Comparison of ENCODE assay signal across 17 cellular contexts in the genomic region with DNA sequence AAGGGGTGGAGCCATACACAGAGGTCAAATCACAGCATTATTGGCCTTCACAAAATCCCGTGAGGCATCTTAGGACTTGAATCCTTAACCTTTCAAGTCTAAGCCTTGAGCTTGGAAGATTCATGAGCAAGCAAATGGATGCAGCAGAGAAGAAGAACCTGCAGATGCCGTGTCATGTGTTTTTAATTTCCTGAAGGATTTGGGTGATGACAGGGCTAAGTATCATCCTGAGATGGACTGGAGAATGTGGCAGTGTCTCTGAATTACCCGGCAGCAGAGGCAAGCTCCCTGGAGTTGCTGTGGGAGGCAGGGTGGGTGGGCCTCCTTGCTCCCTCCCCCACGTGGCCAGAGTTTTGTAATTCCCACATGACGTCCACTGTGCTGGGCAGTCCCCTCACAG. TPM values are rescaled to one million over a fixed set of nuclear protein-coding genes. Genes with fewer than 3 reads are reported as not detected.
DNase-seq lines count a peak whose midpoint lies in the region; ATAC-seq, FAIRE-seq and TF ChIP-seq lines count a peak whose summit lies in the region.
"Had no signal": no experiment of that assay in that cellular context is flagged by ENCODE, and none has a peak within 500 bp of the region (broad histone marks: within the 10 kb centered on the region; RNA-seq: fewer than 3 reads in every experiment).

No MANE protein-coding gene starts in this region.

- H3K4me3 ChIP-seq in AG10803 (ENCODE audit: low read length) (no peak overlapping the region), H1 (ENCODE audit: extremely low read depth in 1 of 4, insufficient read depth in 2 of 4, low read depth in 3 of 4, low read length in 4 of 4) (no peak overlapping the region), neural progenitor cell (no peak overlapping the region)
- H3K4me3 ChIP-seq: BLaER1 treated with 17β-estradiol and CSF1 and Interleukin-3, amounts not matched to agents 10 nM and 100 nM had no signal

- H3K23me2 ChIP-seq in H9 (ENCODE audit: insufficient read length, low read depth, low read length, poor library complexity, severe bottlenecking) (no peaks in the 10 kb centered on the region), H1 (ENCODE audit: low read depth, low read length) (no peaks in the 10 kb centered on the region)

- no peak overlapping the region for H3K9ac ChIP-seq in H9 (ENCODE audit: extremely low read depth, insufficient read length, low read length)
- H3K9ac ChIP-seq in H1 (replicated peaks in 1 of 4; ENCODE audit: extremely low read depth in 1 of 4, low read depth in 3 of 4, low read length in 3 of 4) = no peak overlapping the region
- H3K9ac ChIP-seq in neural progenitor cell = no peak overlapping the region
- H3K9ac ChIP-seq: BLaER1 treated with 17β-estradiol and CSF1 and Interleukin-3, amounts not matched to agents 10 nM and 100 nM; KMS-11 had no signal

- H3K4me1 ChIP-seq in H9 (ENCODE audit: insufficient read depth, low read length) (no peaks in the 10 kb centered on the region), H1 (replicated peaks in 1 of 4; ENCODE audit: control insufficient read depth in 3 of 4, insufficient read depth in 4 of 4, low read length in 3 of 4) (peaks cover 0 to 7% (median 4%) of the 10 kb centered on the region in 4 experiments; a peak in 2 of 7 replicates), neural progenitor cell (peaks cover 42% of the 10 kb centered on the region)
- H3K4me1 ChIP-seq: BLaER1 treated with 17β-estradiol and CSF1 and Interleukin-3, amounts not matched to agents 10 nM and 100 nM had no signal

- H3K79me2 ChIP-seq in H9 (ENCODE audit: insufficient read depth, low read length) (no peaks in the 10 kb centered on the region), H1 (ENCODE audit: control insufficient read depth in 1 of 2, insufficient read depth in 2 of 2, low read length in 2 of 2) (no peaks in the 10 kb centered on the region), neural progenitor cell (ENCODE audit: low read depth) (no peaks in the 10 kb centered on the region)

- H3K18ac ChIP-seq in H9 (ENCODE audit: insufficient read length, low read depth, low read length) = no peak overlapping the region
- no peak overlapping the region for H3K18ac ChIP-seq in H1 (ENCODE audit: extremely low read depth, low read length)

- H4K91ac ChIP-seq in H9 (ENCODE audit: insufficient read length, low read depth, low read length) = no peak overlapping the region
- no peak overlapping the region for H4K91ac ChIP-seq in H1 (replicated peaks; ENCODE audit: insufficient read length, low read length)

- H3K4me3 Mint-ChIP-seq in H9 = no peak overlapping the region
- no peak overlapping the region for H3K4me3 Mint-ChIP-seq in neural progenitor cell
- H3K4me3 Mint-ChIP-seq: B cell; CD8-positive, alpha-beta T cell; HFFc6 had no signal

- TF ChIP-seq EP300 in H1 (IDR thresholded peaks at IDR 0.05; ENCODE audit: borderline replicate concordance in 1 of 2, low read depth in 2 of 2, low read length in 2 of 2) = no peak

- no peak overlapping the region for H3K56ac ChIP-seq in H9 (ENCODE audit: insufficient read length, low read depth, low read length)
- H3K56ac ChIP-seq in H1 (replicated peaks; ENCODE audit: insufficient read length, low read depth, low read length) = no peak overlapping the region

- no peak overlapping the region for H2BK5ac ChIP-seq in H9 (ENCODE audit: insufficient read length, low read length)
- H2BK5ac ChIP-seq in H1 (ENCODE audit: low read depth, low read length) = no peak overlapping the region

- no peaks in the 10 kb centered on the region for H3K9me3 ChIP-seq in H9 (ENCODE audit: control insufficient read depth, low read depth, low read length)
- H3K9me3 ChIP-seq in H1 (ENCODE audit: insufficient read depth in 2 of 2, low read depth in 1 of 2, low read length in 1 of 2) = no peaks in the 10 kb centered on the region
- H3K9me3 ChIP-seq in neural progenitor cell (ENCODE audit: low read depth) = peaks cover 6% of the 10 kb centered on the region

- H2AK5ac ChIP-seq in H9 (ENCODE audit: insufficient read length, low read length) (no peak overlapping the region), H1 (ENCODE audit: low read depth, low read length) (no peak overlapping the region)

- H3K36me3 Mint-ChIP-seq in H9 (ENCODE audit: insufficient read depth in 1 of 3, low read depth in 3 of 3) (no peaks in the 10 kb centered on the region), neural progenitor cell (no peaks in the 10 kb centered on the region)
- H3K36me3 Mint-ChIP-seq: CD8-positive, alpha-beta T cell had no signal

- no peak for TF ChIP-seq CTCF in AG10803 (conservative IDR thresholded peaks at IDR 0.05; ENCODE audit: low read length)
- no peak for TF ChIP-seq CTCF in H9 (conservative IDR thresholded peaks at IDR 0.05)
- TF ChIP-seq CTCF in H1 (IDR thresholded peaks at IDR 0.05; ENCODE audit: control extremely low read depth in 1 of 3, insufficient read depth in 1 of 3, low read depth in 1 of 3, low read length in 3 of 3) = no peak
- TF ChIP-seq CTCF in neural progenitor cell (IDR thresholded peaks at IDR 0.05) = no peak

- H4K8ac ChIP-seq in H9 (replicated peaks; ENCODE audit: insufficient read length, low read depth, low read length) (no peak overlapping the region), H1 (ENCODE audit: extremely low read depth, insufficient read depth, low read length) (no peak overlapping the region)

- H2BK15ac ChIP-seq in H9 (ENCODE audit: low read depth, low read length) (no peak overlapping the region), H1 (ENCODE audit: low read length) (no peak overlapping the region)

- no peak overlapping the region for H2AFZ ChIP-seq in H9 (ENCODE audit: low read length)
- 0 out of 2 replicates have a peak overlapping the region, but pooled peaks have one; percentile 27 for H2AFZ ChIP-seq in H1 (ENCODE audit: low read length)
- no peak overlapping the region for H2AFZ ChIP-seq in neural progenitor cell (replicated peaks)

- H2BK12ac ChIP-seq in H9 (ENCODE audit: insufficient read length, low read depth, low read length) (no peak overlapping the region), H1 (ENCODE audit: low read depth, low read length) (no peak overlapping the region)

- H3K4ac ChIP-seq in H9 (ENCODE audit: low read depth, low read length) (no peak overlapping the region), H1 (replicated peaks; ENCODE audit: insufficient read length, low read depth, low read length) (no peak overlapping the region)

- H4K5ac ChIP-seq in H9 (ENCODE audit: insufficient read length, low read depth, low read length) (no peak overlapping the region), H1 (ENCODE audit: insufficient read length, low read depth, low read length) (no peak overlapping the region)

- no peak for TF ChIP-seq POLR2A in H1 (IDR thresholded peaks at IDR 0.05; ENCODE audit: control extremely low read depth in 1 of 2, low read depth in 2 of 2, low read length in 2 of 2)

- H3K27me3 ChIP-seq in H9 (ENCODE audit: insufficient read depth, low read length) (peaks cover 2% of the 10 kb centered on the region; the same call in 1 of the 2 replicates), H1 (replicated peaks in 1 of 4; ENCODE audit: control insufficient read depth in 3 of 4, extremely low read depth in 1 of 4, insufficient read depth in 3 of 4, low read length in 3 of 4) (peaks cover 1 to 8% (median 7%) of the 10 kb centered on the region in 4 experiments; a peak in 4 of 7 replicates), neural progenitor cell (peaks cover 9% of the 10 kb centered on the region)
- H3K27me3 ChIP-seq: BLaER1 treated with 17β-estradiol and CSF1 and Interleukin-3, amounts not matched to agents 10 nM and 100 nM had no signal

- H3K79me1 ChIP-seq in H9 (ENCODE audit: insufficient read depth, low read depth, low read length, poor library complexity, severe bottlenecking) (no peaks in the 10 kb centered on the region), H1 (ENCODE audit: low read depth, low read length) (no peaks in the 10 kb centered on the region)

- H3K4me2 ChIP-seq in H9 (ENCODE audit: insufficient read depth, insufficient read length, low read length) (peak overlapping the region; percentile 28), H1 (ENCODE audit: insufficient read depth in 1 of 2, low read depth in 2 of 2, low read length in 2 of 2) (no peak overlapping the region), neural progenitor cell (no peak overlapping the region)
- H3K4me2 ChIP-seq: BLaER1 treated with 17β-estradiol and CSF1 and Interleukin-3, amounts not matched to agents 10 nM and 100 nM; KMS-11 had no signal

- H3K27me3 Mint-ChIP-seq in H9 (ENCODE audit: low read depth) = peaks cover 75% of the 10 kb centered on the region
- peaks cover 9% of the 10 kb centered on the region for H3K27me3 Mint-ChIP-seq in neural progenitor cell (ENCODE audit: insufficient read depth, low read depth)

- peaks cover 31% of the 10 kb centered on the region for H3F3A ChIP-seq in neural progenitor cell (ENCODE audit: low read depth)

- no peak overlapping the region for H3K27ac Mint-ChIP-seq in H9
- H3K27ac Mint-ChIP-seq in neural progenitor cell = no peak overlapping the region
- H3K27ac Mint-ChIP-seq: B cell; CD8-positive, alpha-beta T cell; HFFc6 had no signal

- H4K20me1 ChIP-seq in H9 (ENCODE audit: control insufficient read depth, insufficient read depth, insufficient read length) = no peaks in the 10 kb centered on the region
- H4K20me1 ChIP-seq in H1 (replicated peaks in 1 of 2; ENCODE audit: control insufficient read depth in 1 of 2, insufficient read depth in 2 of 2, low read length in 2 of 2) = no peaks in the 10 kb centered on the region
- no peaks in the 10 kb centered on the region for H4K20me1 ChIP-seq in neural progenitor cell (ENCODE audit: low read depth)
- H4K20me1 ChIP-seq: BLaER1 treated with 17β-estradiol and CSF1 and Interleukin-3, amounts not matched to agents 10 nM and 100 nM had no signal

- H3K14ac ChIP-seq in H9 (ENCODE audit: insufficient read depth, low read length) = no peak overlapping the region
- H3K14ac ChIP-seq in H1 (ENCODE audit: insufficient read length) = no peak overlapping the region

- POLR2A ChIA-PET in H1 (lab: Charles Lee; ENCODE audit: partially characterized antibody) = no interaction called here

- peak; percentile 15 for DNase-seq in AG10803 (ENCODE audit: low read depth)
- DNase-seq in H9 = no peak
- no peak for DNase-seq in H1 (ENCODE audit: low read depth in 1 of 2, low spot score in 2 of 2)
- peak; percentile 10 for DNase-seq in neural progenitor cell (ENCODE audit: low spot score)
- DNase-seq in COR-L47 (lab: John Stamatoyannopoulos, UW) = no peak
- DNase-seq in T-helper 1 cell = no peak
- DNase-seq: 8988T; CD8-positive, alpha-beta T cell; GDM1; HFFc6 had no signal

- no peak overlapping the region for H3T11ph ChIP-seq in H9 (ENCODE audit: low read length)

- no peak for ATAC-seq in HG03025 (IDR thresholded peaks at IDR 0.05; ENCODE audit: low FRiP score, unreplicated experiment)
- ATAC-seq: CD8-positive, alpha-beta T cell; HCT116 had no signal

- H3K4me1 Mint-ChIP-seq in H9 (peaks cover 12 to 28% of the 10 kb centered on the region in 2 experiments), neural progenitor cell (peaks cover 17% of the 10 kb centered on the region)
- H3K4me1 Mint-ChIP-seq: B cell had no signal

- H2BK20ac ChIP-seq in H9 (ENCODE audit: low read depth, low read length, poor library complexity, severe bottlenecking) (no peak overlapping the region), H1 (ENCODE audit: low read length) (no peak overlapping the region)

- no peak overlapping the region for H2BK120ac ChIP-seq in H9 (ENCODE audit: low read depth, low read length, poor library complexity, severe bottlenecking)
- no peak overlapping the region for H2BK120ac ChIP-seq in H1 (replicated peaks; ENCODE audit: low read depth, low read length)

- no peaks in the 10 kb centered on the region for H3K36me3 ChIP-seq in H1 (ENCODE audit: control insufficient read depth in 2 of 4, insufficient read depth in 4 of 4, low read length in 3 of 4)
- H3K36me3 ChIP-seq in neural progenitor cell = peaks cover 4% of the 10 kb centered on the region
- H3K36me3 ChIP-seq: BLaER1 treated with 17β-estradiol and CSF1 and Interleukin-3, amounts not matched to agents 10 nM and 100 nM had no signal

- no peak for TF ChIP-seq RAD21 in H1 (IDR thresholded peaks at IDR 0.05 in 1 of 2, conservative IDR thresholded peaks at IDR 0.05 in 1 of 2; ENCODE audit: low read depth in 2 of 2, low read length in 2 of 2)

- H3K23ac ChIP-seq in H9 (ENCODE audit: insufficient read length, low read depth, low read length) (no peak overlapping the region), H1 (ENCODE audit: insufficient read length) (no peak overlapping the region)

- no CpG with 5 or more reads among the region's 5 CpGs for WGBS in H9 (ENCODE audit: extremely low coverage, insufficient read length, low lambda C conversion rate)
- WGBS in H1 (ENCODE audit: extremely low coverage in 1 of 2, insufficient coverage in 1 of 2, insufficient read length in 1 of 2, insufficient replicate concordance in 2 of 2, low coverage in 1 of 2, low lambda C conversion rate in 2 of 2, missing lambda C conversion rate in 1 of 2), 2 experiments = 77% methylated on average over 5 of the region's 5 CpGs; no CpG with 5 or more reads in 1 of the 2 experiments

- CTCF ChIA-PET in H1 (lab: Charles Lee; ENCODE audit: partially characterized antibody) = interaction anchor here (0.7 to 2.0 kb wide), 4 partner anchors 10 to 342 kb away, joined by 3 to 5 read pairs (median 4); no protein-coding TSS in a partner anchor

- H3K9me3 Mint-ChIP-seq in H9 (peaks cover 5 to 6% of the 10 kb centered on the region in 2 experiments; a peak in 4 of 5 replicates), neural progenitor cell (peaks cover 9% of the 10 kb centered on the region)
- H3K9me3 Mint-ChIP-seq: HFFc6 had no signal

- FAIRE-seq in H1 (lab: Jason Lieb, UNC) = no peak
- FAIRE-seq: D721Med, GM19239 had no signal

- H3K27ac ChIP-seq in H9 (ENCODE audit: insufficient read length, low read depth, low read length) (no peak overlapping the region), H1 (ENCODE audit: low read depth, low read length) (no peak overlapping the region), neural progenitor cell (no peak overlapping the region)
- H3K27ac ChIP-seq: BLaER1 treated with 17β-estradiol and CSF1 and Interleukin-3, amounts not matched to agents 10 nM and 100 nM; KMS-11 had no signal

RNA-seq across cellular contexts. Expression of a gene that starts 50.8 kb away (rescaled TPM):
- 16.8 and 18.4 TPM in 2 replicates for total RNA-seq in H9 (2021)
- total RNA-seq in H1 (2021; fragmentation: NEBNext Ultra II Directional; extraction: Animal tissue kit (Norgen Biotek cat#: 25700)) = 14.7 and 15.0 TPM in 2 replicates
- polyA plus RNA-seq in H1 (2011; rRNA removed) = 3.3 and 4.6 TPM in 2 replicates
- 6.0 TPM for polyA plus RNA-seq in H1 (2011; cell fraction: cytosol; rRNA removed)
- polyA plus RNA-seq in H1 (2011; cell fraction: nucleus; rRNA removed) = 4.3 TPM
- 10.9 to 11.3 TPM (median 11.0 TPM) in 4 replicates for polyA plus RNA-seq in H1 (2012, experiment 1 of 2)
- polyA plus RNA-seq in H1 (2012, experiment 2 of 2) = 2.1 TPM
- 5.6 TPM for polyA plus RNA-seq in H1 (2013, experiment 1 of 2)
- 5.4 TPM for polyA plus RNA-seq in H1 (2013, experiment 2 of 2)
- polyA minus RNA-seq in H1 (2011; rRNA and poly(A)+ RNA removed) = 9.9 and 13.4 TPM in 2 replicates
- 8.1 TPM for polyA minus RNA-seq in H1 (2011; cell fraction: cytosol; rRNA and poly(A)+ RNA removed)
- 8.7 TPM for polyA minus RNA-seq in H1 (2011; cell fraction: nucleus; rRNA and poly(A)+ RNA removed)
- total RNA-seq in neural progenitor cell (ENCODE audit: low replicate concordance) = 7.1 and 13.5 TPM in 2 replicates

RNA-seq across cellular contexts. Expression of a gene that starts 53.6 kb away (rescaled TPM):
- total RNA-seq in H9 (2021) (169 and 177 TPM in 2 replicates), neural progenitor cell (ENCODE audit: low replicate concordance) (229 and 266 TPM in 2 replicates)
- 154 and 159 TPM in 2 replicates for total RNA-seq in H1 (2021; fragmentation: NEBNext Ultra II Directional; extraction: Animal tissue kit (Norgen Biotek cat#: 25700))
- polyA plus RNA-seq in H1 (2011; rRNA removed) = 579 and 614 TPM in 2 replicates
- 391 TPM for polyA plus RNA-seq in H1 (2011; cell fraction: cytosol; rRNA removed)
- polyA plus RNA-seq in H1 (2011; cell fraction: nucleus; rRNA removed) = 278 TPM
- polyA plus RNA-seq in H1 (2012, experiment 1 of 2) = 185 to 246 TPM (median 218 TPM) in 4 replicates
- polyA plus RNA-seq in H1 (2012, experiment 2 of 2) = 258 TPM
- polyA plus RNA-seq in H1 (2013, experiment 1 of 2) = 109 TPM
- 113 TPM for polyA plus RNA-seq in H1 (2013, experiment 2 of 2)
- 72.4 and 83.6 TPM in 2 replicates for polyA minus RNA-seq in H1 (2011; rRNA and poly(A)+ RNA removed)
- 73.8 TPM for polyA minus RNA-seq in H1 (2011; cell fraction: cytosol; rRNA and poly(A)+ RNA removed)
- 70.7 TPM for polyA minus RNA-seq in H1 (2011; cell fraction: nucleus; rRNA and poly(A)+ RNA removed)

RNA-seq across cellular contexts. Expression of a gene that starts 58.9 kb away (rescaled TPM):
- total RNA-seq in H9 (2021) (0.94 and 1.7 TPM in 2 replicates), neural progenitor cell (ENCODE audit: low replicate concordance) (1.1 and 2.2 TPM in 2 replicates)
- 0.95 and 1.6 TPM in 2 replicates for total RNA-seq in H1 (2021; fragmentation: NEBNext Ultra II Directional; extraction: Animal tissue kit (Norgen Biotek cat#: 25700))
- 0.45 and 0.78 TPM in 2 replicates for polyA plus RNA-seq in H1 (2011; rRNA removed)
- polyA plus RNA-seq in H1 (2011; cell fraction: cytosol; rRNA removed) = 1.2 TPM
- polyA plus RNA-seq in H1 (2011; cell fraction: nucleus; rRNA removed) = 1.1 TPM
- polyA plus RNA-seq in H1 (2012, experiment 1 of 2) = 0.25 to 1.3 TPM (median 0.77 TPM) in 4 replicates
- polyA plus RNA-seq in H1 (2012, experiment 2 of 2) = 0.38 TPM
- polyA plus RNA-seq in H1 (2013, experiment 1 of 2) = 1.2 TPM
- polyA plus RNA-seq in H1 (2013, experiment 2 of 2) = 1.1 TPM
- 0.20 and 1.1 TPM in 2 replicates for polyA minus RNA-seq in H1 (2011; rRNA and poly(A)+ RNA removed)
- not detected for polyA minus RNA-seq in H1 (2011; cell fraction: cytosol; rRNA and poly(A)+ RNA removed)
- polyA minus RNA-seq in H1 (2011; cell fraction: nucleus; rRNA and poly(A)+ RNA removed) = 1.4 TPM

Comparison
In these comparisons a context has a peak if more than half of its experiments do, and no peak if none do; other contexts are left out.
1. DNase-seq: peak in AG10803 (single experiment) and neural progenitor cell (single experiment); none in H9 (single experiment), H1 (0 of 2), COR-L47 (single experiment) and T-helper 1 cell (0 of 5).